ENCODE assay signal across 8 cellular contexts in genomic region chr4:119470737-119471063, GRCh38.
A peak's percentile ranks its signal among the peaks of the same experiment; 100 is the strongest.
DNase-seq lines count a peak whose midpoint lies in the region; ATAC-seq and FAIRE-seq lines count a peak whose summit lies in the region.
"Not testable (repeated sequence)": the region's sequence is repeated elsewhere in the genome, so short reads cannot be mapped to it uniquely, and the experiment has no call there.

No MANE protein-coding gene starts in this region.

- H3K36me3 Mint-ChIP-seq in activated CD8-positive, alpha-beta memory T cell treated with anti-CD3 and anti-CD28 coated beads, Interleukin-2, amount 10 ng/mL, durations not matched to agents 7 days and 5 days, result peaks cover 25% of the 10 kb centered on the region

- H3K9me3 Mint-ChIP-seq in activated CD8-positive, alpha-beta memory T cell treated with anti-CD3 and anti-CD28 coated beads, Interleukin-2, amount 10 ng/mL, durations not matched to agents 7 days and 5 days (ENCODE audit: low read depth), result not testable (repeated sequence)

- H3K4me3 Mint-ChIP-seq in activated CD8-positive, alpha-beta memory T cell treated with anti-CD3 and anti-CD28 coated beads, Interleukin-2, amount 10 ng/mL, durations not matched to agents 7 days and 5 days, result not testable (repeated sequence)

- not testable (repeated sequence) for H3K27me3 Mint-ChIP-seq in activated CD8-positive, alpha-beta memory T cell treated with anti-CD3 and anti-CD28 coated beads, Interleukin-2, amount 10 ng/mL, durations not matched to agents 7 days and 5 days

- CTCF ChIA-PET in activated CD8-positive, alpha-beta memory T cell treated with anti-CD3 and anti-CD28 coated beads, Interleukin-2, amount 10 ng/mL, durations not matched to agents 7 days and 5 days (lab: Charles Lee), result not testable (repeated sequence)

- FAIRE-seq in GM18507 (lab: Jason Lieb, UNC), result peak; percentile 33

- ATAC-seq in GM19043 (IDR thresholded peaks at IDR 0.05; ENCODE audit: low read depth, unreplicated experiment) (peak; percentile 50), GM21381 (IDR thresholded peaks at IDR 0.05; ENCODE audit: unreplicated experiment) (peak; percentile 54), GM21786 (IDR thresholded peaks at IDR 0.05; ENCODE audit: unreplicated experiment) (peak; percentile 63), HG02870 (IDR thresholded peaks at IDR 0.05; ENCODE audit: unreplicated experiment) (peak; percentile 52), HG03108 (IDR thresholded peaks at IDR 0.05; ENCODE audit: unreplicated experiment) (peak; percentile 50), HG03460 (IDR thresholded peaks at IDR 0.05; ENCODE audit: unreplicated experiment) (peak; percentile 48)
- ATAC-seq in activated CD8-positive, alpha-beta memory T cell treated with anti-CD3 and anti-CD28 coated beads, Interleukin-2, amount 10 ng/mL, durations not matched to agents 7 days and 5 days, result not testable (repeated sequence)

- H3K4me1 Mint-ChIP-seq in activated CD8-positive, alpha-beta memory T cell treated with anti-CD3 and anti-CD28 coated beads, Interleukin-2, amount 10 ng/mL, durations not matched to agents 7 days and 5 days, result not testable (repeated sequence)

- DNase-seq in GM18507 (ENCODE audit: extremely low spot score, insufficient read length, low read depth); activated CD8-positive, alpha-beta memory T cell treated with anti-CD3 and anti-CD28 coated beads, Interleukin-2, amount 10 ng/mL, durations not matched to agents 7 days and 5 days: not testable (repeated sequence)

- H3K27ac Mint-ChIP-seq in activated CD8-positive, alpha-beta memory T cell treated with anti-CD3 and anti-CD28 coated beads, Interleukin-2, amount 10 ng/mL, durations not matched to agents 7 days and 5 days, result peak overlapping the region; percentile 31
